In genomic region chr6:90282265-90282664, GRCh38 we compare ENCODE assay signal across 8 cellular contexts. TPM values are rescaled to one million over a fixed set of nuclear protein-coding genes. Genes with fewer than 3 reads are reported as not detected.
DNase-seq lines count a peak whose midpoint lies in the region; ATAC-seq lines count a peak whose summit lies in the region.
"Not testable (repeated sequence)": the region's sequence is repeated elsewhere in the genome, so short reads cannot be mapped to it uniquely, and the experiment has no call there.
"Had no signal": no experiment of that assay in that cellular context is flagged by ENCODE, and none has a peak within 500 bp of the region (broad histone marks: within the 10 kb centered on the region; RNA-seq: fewer than 3 reads in every experiment).

No MANE protein-coding gene starts in this region.

- ATAC-seq in T-helper 17 cell; activated T-helper 17 cell treated with anti-CD3 and anti-CD28 coated beads, Interleukin-2, amount 50 U/mL, for 72 hours (replicated peaks); naive B cell (ENCODE audit: low read depth in 2 of 2): not testable (repeated sequence)

- intact Hi-C loops in CD4-positive, alpha-beta memory T cell (cut with micrococcal nuclease), result not testable (repeated sequence)
- intact Hi-C loops in activated CD4-positive, alpha-beta memory T cell treated with anti-CD3 and anti-CD28 coated beads for 36 hours (cut with micrococcal nuclease), result loop anchor here (10.0 kb wide), 1 partner anchor 457 kb away; the partner anchor contains the start of gene CASP8AP2

- POLR2A ChIA-PET in CD4-positive, alpha-beta memory T cell (lab: Charles Lee; ENCODE audit: partially characterized antibody), result interaction anchor here (5.6 kb wide), 1 partner anchor 14 kb away, joined by 79 read pairs; the partner anchor contains the start of gene BACH2
- POLR2A ChIA-PET in activated CD4-positive, alpha-beta memory T cell treated with anti-CD3 and anti-CD28 coated beads for 36 hours (lab: Charles Lee), result not testable (repeated sequence)

- H3K9me3 Mint-ChIP-seq in CD4-positive, alpha-beta memory T cell, result peaks cover 0 to 11% (median 0%) of the 10 kb centered on the region in 8 donors
- not testable (repeated sequence) for H3K9me3 Mint-ChIP-seq in IgD-negative memory B cell; activated CD4-positive, alpha-beta memory T cell treated with anti-CD3 and anti-CD28 coated beads for 36 hours; activated T-helper 17 cell treated with anti-CD3 and anti-CD28 coated beads, Interleukin-2, amount 50 U/mL, for 72 hours; activated naive CD8-positive, alpha-beta T cell (ENCODE audit: low read depth); naive B cell

- CTCF ChIA-PET in CD4-positive, alpha-beta memory T cell (lab: Charles Lee; ENCODE audit: partially characterized antibody), result not testable (repeated sequence)
- CTCF ChIA-PET in activated CD4-positive, alpha-beta memory T cell treated with anti-CD3 and anti-CD28 coated beads for 36 hours (lab: Charles Lee), result interaction anchor here (0.6 kb wide), 1 partner anchor 105 kb away, joined by 3 read pairs; no protein-coding TSS in a partner anchor

- peaks cover 3 to 14% of the 10 kb centered on the region in 2 donors for H3K36me3 Mint-ChIP-seq in CD4-positive, alpha-beta memory T cell
- H3K36me3 Mint-ChIP-seq in IgD-negative memory B cell; T-helper 17 cell (ENCODE audit: low read depth): not testable (repeated sequence)
- peaks cover 24% of the 10 kb centered on the region for H3K36me3 Mint-ChIP-seq in activated CD4-positive, alpha-beta memory T cell treated with anti-CD3 and anti-CD28 coated beads for 36 hours
- peaks cover 15% of the 10 kb centered on the region for H3K36me3 Mint-ChIP-seq in activated T-helper 17 cell treated with anti-CD3 and anti-CD28 coated beads, Interleukin-2, amount 50 U/mL, for 72 hours (ENCODE audit: low read depth)
- peaks cover 35% of the 10 kb centered on the region for H3K36me3 Mint-ChIP-seq in activated naive CD8-positive, alpha-beta T cell
- H3K36me3 Mint-ChIP-seq in naive B cell, result peaks cover 32 to 35% of the 10 kb centered on the region in 2 donors

- DNase-seq in CD4-positive, alpha-beta memory T cell; T-helper 17 cell; activated CD4-positive, alpha-beta memory T cell treated with anti-CD3 and anti-CD28 coated beads for 36 hours; naive B cell: not testable (repeated sequence)

- H3K4me3 Mint-ChIP-seq in CD4-positive, alpha-beta memory T cell, result peak overlapping the region in 1 of 8 donors; percentile 4
- H3K4me3 Mint-ChIP-seq in IgD-negative memory B cell, result peak overlapping the region in 1 of 4 donors; percentile 44
- not testable (repeated sequence) for H3K4me3 Mint-ChIP-seq in T-helper 17 cell; activated CD4-positive, alpha-beta memory T cell treated with anti-CD3 and anti-CD28 coated beads for 36 hours; activated T-helper 17 cell treated with anti-CD3 and anti-CD28 coated beads, Interleukin-2, amount 50 U/mL, for 72 hours
- H3K4me3 Mint-ChIP-seq in activated naive CD8-positive, alpha-beta T cell, result peak overlapping the region; percentile 74
- peak overlapping the region in 5 of 8 donors; percentile 7 to 50 (median 21) for H3K4me3 Mint-ChIP-seq in naive B cell

- not testable (repeated sequence) for H3K4me3 ChIP-seq in CD4-positive, alpha-beta memory T cell (ENCODE audit: low read length in 2 of 2)

- not testable (repeated sequence) for H3K9me3 ChIP-seq in CD4-positive, alpha-beta memory T cell (ENCODE audit: control insufficient read depth in 1 of 2, low read length in 2 of 2); T-helper 17 cell (ENCODE audit: control insufficient read depth, low read length, poor library complexity, severe bottlenecking)

- peaks cover 31% of the 10 kb centered on the region for H3K4me1 ChIP-seq in CD4-positive, alpha-beta memory T cell (ENCODE audit: insufficient read depth, low read length)

- H3K27me3 Mint-ChIP-seq in CD4-positive, alpha-beta memory T cell; IgD-negative memory B cell; T-helper 17 cell; activated CD4-positive, alpha-beta memory T cell treated with anti-CD3 and anti-CD28 coated beads for 36 hours; activated T-helper 17 cell treated with anti-CD3 and anti-CD28 coated beads, Interleukin-2, amount 50 U/mL, for 72 hours; activated naive CD8-positive, alpha-beta T cell; naive B cell: not testable (repeated sequence)

- not testable (repeated sequence) for H3K36me3 ChIP-seq in CD4-positive, alpha-beta memory T cell (ENCODE audit: insufficient read depth, low read length)

- H3K27ac Mint-ChIP-seq in CD4-positive, alpha-beta memory T cell, result peak overlapping the region; percentile 20 to 83 (median 69)
- H3K27ac Mint-ChIP-seq in IgD-negative memory B cell (peak overlapping the region; percentile 57 to 92 (median 67)), T-helper 17 cell (peak overlapping the region; percentile 24), naive B cell (peak overlapping the region; percentile 2 to 98 (median 82))
- H3K27ac Mint-ChIP-seq in activated CD4-positive, alpha-beta memory T cell treated with anti-CD3 and anti-CD28 coated beads for 36 hours, result peak overlapping the region; percentile 46
- peak overlapping the region; percentile 10 for H3K27ac Mint-ChIP-seq in activated T-helper 17 cell treated with anti-CD3 and anti-CD28 coated beads, Interleukin-2, amount 50 U/mL, for 72 hours
- peak overlapping the region; percentile 99 for H3K27ac Mint-ChIP-seq in activated naive CD8-positive, alpha-beta T cell

- not testable (repeated sequence) for H3K27ac ChIP-seq in CD4-positive, alpha-beta memory T cell (ENCODE audit: low read depth, low read length)

- H3K4me1 Mint-ChIP-seq in CD4-positive, alpha-beta memory T cell, result peaks cover 41 to 69% (median 56%) of the 10 kb centered on the region in 4 donors
- H3K4me1 Mint-ChIP-seq in IgD-negative memory B cell (peaks cover 31 to 53% (median 53%) of the 10 kb centered on the region in 3 donors), T-helper 17 cell (peaks cover 37% of the 10 kb centered on the region), naive B cell (peaks cover 52 to 90% (median 67%) of the 10 kb centered on the region in 3 donors)
- peaks cover 84% of the 10 kb centered on the region for H3K4me1 Mint-ChIP-seq in activated CD4-positive, alpha-beta memory T cell treated with anti-CD3 and anti-CD28 coated beads for 36 hours (ENCODE audit: low read depth)
- H3K4me1 Mint-ChIP-seq in activated T-helper 17 cell treated with anti-CD3 and anti-CD28 coated beads, Interleukin-2, amount 50 U/mL, for 72 hours, result peaks cover 35% of the 10 kb centered on the region
- peaks cover 89% of the 10 kb centered on the region for H3K4me1 Mint-ChIP-seq in activated naive CD8-positive, alpha-beta T cell (ENCODE audit: low read depth)

- not testable (repeated sequence) for H3K27me3 ChIP-seq in CD4-positive, alpha-beta memory T cell (ENCODE audit: insufficient read depth, low read length)

RNA-seq across cellular contexts. Expression of gene BACH2, which starts 14.4 kb away (rescaled TPM):
- total RNA-seq in CD4-positive, alpha-beta memory T cell, result 10 to 100 TPM; 44.4 to 48.0 TPM
- 1 to 10 TPM; 6.5 to 7.2 TPM for polyA plus RNA-seq in CD4-positive, alpha-beta memory T cell
- polyA plus RNA-seq in IgD-negative memory B cell (21.2 TPM), naive B cell (ENCODE audit: low read depth in 6 of 6) (100 to 1,000 TPM in 1 of 6 donors, 10 to 100 TPM in 5; 31.0 to 130 (median 78.4) TPM)
- 10 to 100 TPM; 53.7 to 69.9 TPM for total RNA-seq in T-helper 17 cell
- 10 to 100 TPM; 49.2 to 55.4 TPM for total RNA-seq in activated CD4-positive, alpha-beta memory T cell treated with anti-CD3 and anti-CD28 coated beads for 36 hours
- total RNA-seq in activated T-helper 17 cell treated with anti-CD3 and anti-CD28 coated beads, Interleukin-2, amount 50 U/mL, for 72 hours, result 10 to 100 TPM in 1 of 2 donors, 1 to 10 TPM in 1; 3.0 to 22.9 TPM
- polyA plus RNA-seq: GM23248 had no signal

Comparison
In these comparisons a context has a peak if more than half of its experiments do, and no peak if none do; other contexts are left out.
1. H3K27ac Mint-ChIP-seq: peak in every context shown above with its lines; median percentile 99 in activated naive CD8-positive, alpha-beta T cell; 82 in naive B cell; 69 in CD4-positive, alpha-beta memory T cell; 67 in IgD-negative memory B cell; 46 in activated CD4-positive, alpha-beta memory T cell treated with anti-CD3 and anti-CD28 coated beads for 36 hours; 24 in T-helper 17 cell; 10 in activated T-helper 17 cell treated with anti-CD3 and anti-CD28 coated beads, Interleukin-2, amount 50 U/mL, for 72 hours.